8 cellular contexts compared by ENCODE assay signal in the genomic region with DNA sequence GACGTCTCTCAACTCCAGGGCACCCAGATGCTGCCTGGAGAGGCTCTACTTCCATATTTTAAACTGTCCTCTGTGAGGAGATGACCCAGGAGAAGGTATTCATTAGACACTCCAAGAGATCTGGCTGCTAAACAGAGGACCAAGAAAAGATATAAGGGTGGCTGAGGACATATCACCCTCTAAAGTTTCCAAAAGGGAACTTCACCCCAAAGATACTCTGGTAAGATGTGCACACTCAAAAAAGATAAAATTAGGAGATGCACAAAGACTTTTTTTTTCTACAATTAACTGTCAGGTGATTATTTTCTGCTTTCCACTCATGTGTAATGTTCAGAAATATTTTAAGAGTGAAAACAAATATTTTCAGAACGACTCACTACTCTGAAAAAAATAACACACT. TPM values are rescaled to one million over a fixed set of nuclear protein-coding genes. Genes with fewer than 3 reads are reported as not detected.
DNase-seq lines count a peak whose midpoint lies in the region; ATAC-seq and TF ChIP-seq lines count a peak whose summit lies in the region.

No MANE protein-coding gene starts in this region.

- no peak for ATAC-seq in WTC11

- H3K36me3 Mint-ChIP-seq in WTC11 = peaks cover 54% of the 10 kb centered on the region

- CTCF ChIA-PET in WTC11 (lab: Charles Lee) = no interaction called here

- H3K9me3 ChIP-seq in iPS-18c (ENCODE audit: control insufficient read depth, insufficient read depth, low read length) = no peaks in the 10 kb centered on the region

- no peak for TF ChIP-seq CTCF in WTC11 (IDR thresholded peaks at IDR 0.05)

- POLR2A ChIA-PET in WTC11 (lab: Charles Lee) = no interaction called here

- no peaks in the 10 kb centered on the region for H3K27me3 ChIP-seq in H7 (ENCODE audit: control insufficient read depth, insufficient read depth, low read length)

- in situ Hi-C loops in ACHN (cut with HindIII; ENCODE audit: low pct_ligation_motif_present, low pct_unique_long_range_greater_than_20kb, low sequenced_read_pairs) = no loop called here

- peaks cover 38% of the 10 kb centered on the region for H3K9me3 Mint-ChIP-seq in WTC11

- H3K4me3 Mint-ChIP-seq in WTC11 = peak overlapping the region; percentile 98

- DNase-seq in ACHN = peak; percentile 39
- DNase-seq in H7 = no peak
- no peak for DNase-seq in WTC11 (ENCODE audit: low spot score)
- DNase-seq in iPS-NIHi7 (ENCODE audit: extremely low spot score) = no peak
- DNase-seq in ecto neural progenitor cell (ENCODE audit: low spot score) = no peak
- DNase-seq in stimulated activated CD4-positive, alpha-beta T cell treated with anti-CD3 and anti-CD28 coated beads, Interleukin-2, amount 100 ng/mL, for 24 hours = no peak
- no peak for DNase-seq in SIG-M5 treated with dmso at 0.1 percent for 504 hours (lab: John Stamatoyannopoulos, UW; ENCODE audit: unreplicated experiment)

- H3K36me3 ChIP-seq in H7 (replicated peaks; ENCODE audit: control insufficient read depth, insufficient read depth, low read length) = no peaks in the 10 kb centered on the region; the same call in none of the 2 replicates

- H3K4me1 Mint-ChIP-seq in WTC11 = peaks cover 18% of the 10 kb centered on the region

- peak overlapping the region; percentile 89; the same call in 1 of the 2 replicates for H3K27ac Mint-ChIP-seq in WTC11

- H3K4me3 ChIP-seq in H7 (ENCODE audit: insufficient read depth, low read depth, low read length) (peak overlapping the region; percentile 98; the same call in 1 of the 2 replicates), iPS-18c (ENCODE audit: insufficient read depth, low read depth, low read length) (peak overlapping the region; percentile 99; the same call in 1 of the 2 replicates)

- H3K27me3 Mint-ChIP-seq in WTC11 (ENCODE audit: low read depth) = peaks cover 3% of the 10 kb centered on the region; the same call in 1 of the 2 replicates

TF ChIP-seq in WTC11, 78 proteins besides CTCF, POLR2A, EP300 and RAD21:
- no peak for TF ChIP-seq NR1H2 (CRISPR knock-in tag; IDR thresholded peaks at IDR 0.05)
- TF ChIP-seq, protein P1, sequence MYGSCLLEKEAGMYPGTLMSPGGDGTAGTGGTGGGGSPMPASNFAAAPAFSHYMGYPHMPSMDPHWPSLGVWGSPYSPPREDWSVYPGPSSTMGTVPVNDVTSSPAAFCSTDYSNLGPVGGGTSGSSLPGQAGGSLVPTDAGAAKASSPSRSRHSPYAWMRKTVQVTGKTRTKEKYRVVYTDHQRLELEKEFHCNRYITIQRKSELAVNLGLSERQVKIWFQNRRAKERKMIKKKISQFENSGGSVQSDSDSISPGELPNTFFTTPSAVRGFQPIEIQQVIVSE (CRISPR knock-in tag; IDR thresholded peaks at IDR 0.05; ENCODE audit: borderline replicate concordance) = no peak

RNA-seq across cellular contexts. Expression of a gene that starts 1.4 kb away (rescaled TPM):
- 16.4 and 28.7 TPM in 2 replicates for total RNA-seq in H7 (2014; rRNA removed; shearing (Covaris generic))
- 11.1 to 12.7 TPM (median 12.7 TPM) in 3 replicates for total RNA-seq in WTC11 (2021)

RNA-seq across cellular contexts. Expression of a gene that starts 26.9 kb away (rescaled TPM):
- 19.8 and 29.9 TPM in 2 replicates for total RNA-seq in H7 (2014; rRNA removed; shearing (Covaris generic))
- total RNA-seq in WTC11 (2021) = 15.2 to 18.3 TPM (median 16.6 TPM) in 3 replicates
